In the genomic region with DNA sequence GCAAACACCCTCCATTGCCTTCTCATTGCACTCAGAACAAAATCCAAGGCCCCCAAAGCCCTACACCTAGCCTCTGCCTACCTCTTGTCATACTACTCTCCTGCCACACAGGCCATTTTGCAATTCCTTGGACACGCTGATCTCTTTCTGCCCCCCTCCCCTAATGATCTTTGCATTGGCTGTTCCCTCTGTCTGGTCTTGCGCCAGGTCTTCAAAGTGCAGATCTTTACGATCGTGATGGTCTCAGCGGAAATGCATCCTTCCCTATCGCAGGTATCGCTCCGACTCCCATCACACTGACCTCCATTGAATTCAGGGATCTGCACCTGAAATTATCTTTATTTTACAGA, we compare ENCODE assay signal across 8 cellular contexts.
DNase-seq lines count a peak whose midpoint lies in the region; TF ChIP-seq lines count a peak whose summit lies in the region.

No MANE protein-coding gene starts in this region.

- peaks cover 42% of the 10 kb centered on the region for H3K4me1 Mint-ChIP-seq in nephron

- peak overlapping the region; percentile 93 for H3K4me2 ChIP-seq in BLaER1
- peak overlapping the region; percentile 80 for H3K4me2 ChIP-seq in Loucy (ENCODE audit: low read depth, low read length, poor library complexity, severe bottlenecking)

- TF ChIP-seq CTCF in Loucy (conservative IDR thresholded peaks at IDR 0.05; ENCODE audit: low read length) (no peak), coronary artery (IDR thresholded peaks at IDR 0.05) (no peak), nephron (IDR thresholded peaks at IDR 0.05; ENCODE audit: unreplicated experiment in 3 of 3) (no peak)

- no peaks in the 10 kb centered on the region for H3K9me3 Mint-ChIP-seq in nephron

- in situ Hi-C loops in KBM-7 (cut with MboI; ENCODE audit: low pct_unique_long_range_greater_than_20kb, low sequenced_read_pairs) = no loop called here

- peak overlapping the region; percentile 96 for H2AFZ ChIP-seq in Loucy (ENCODE audit: low read length)

- H3K4me1 ChIP-seq in BLaER1 (peaks cover 21% of the 10 kb centered on the region), Loucy (ENCODE audit: insufficient read depth, low read length, poor library complexity, severe bottlenecking) (peaks cover 34% of the 10 kb centered on the region)

- 0 out of 2 replicates have a peak, but pooled peaks cover 3% of the 10 kb centered on the region for H3F3A ChIP-seq in Loucy (ENCODE audit: low read depth)

- H3K36me3 ChIP-seq in BLaER1 (no peaks in the 10 kb centered on the region), Loucy (ENCODE audit: insufficient read depth, low read length) (no peaks in the 10 kb centered on the region)

- H3K27ac ChIP-seq in BLaER1 (no peak overlapping the region), coronary artery (peak overlapping the region; percentile 83 to 89)

- H3K9ac ChIP-seq in BLaER1 (peak overlapping the region; percentile 86), Loucy (ENCODE audit: low read depth, low read length, poor library complexity, severe bottlenecking) (peak overlapping the region; percentile 49)

- peaks cover 25% of the 10 kb centered on the region for H3K79me2 ChIP-seq in Loucy (ENCODE audit: insufficient read depth, low read length)

- no peaks in the 10 kb centered on the region for H3K36me3 Mint-ChIP-seq in nephron (ENCODE audit: low read depth)

- H3K4me3 ChIP-seq in BLaER1 (peak overlapping the region; percentile 86), Loucy (ENCODE audit: low read length, poor library complexity, severe bottlenecking) (peak overlapping the region; percentile 81), coronary artery (peak overlapping the region; percentile 96)

- H3K27ac Mint-ChIP-seq in nephron = peak overlapping the region; percentile 0 to 69 (median 42)

- H4K20me1 ChIP-seq in BLaER1 (peaks cover 37% of the 10 kb centered on the region), Loucy (ENCODE audit: insufficient read depth, low read length, poor library complexity, severe bottlenecking) (peaks cover 15% of the 10 kb centered on the region)

- peaks cover 15% of the 10 kb centered on the region for H3K27me3 Mint-ChIP-seq in nephron (ENCODE audit: low read depth)

- H3K9me2 ChIP-seq in Loucy (replicated peaks; ENCODE audit: low read depth, low read length) = no peaks in the 10 kb centered on the region

- H3K27me3 ChIP-seq in BLaER1 (no peaks in the 10 kb centered on the region), Loucy (ENCODE audit: insufficient read depth, low read length, poor library complexity, severe bottlenecking) (no peaks in the 10 kb centered on the region)

- DNase-seq in coronary artery (ENCODE audit: low spot score) (no peak), KBM-7 (no peak), HK-2 (ENCODE audit: unreplicated experiment) (no peak), COLO829 (ENCODE audit: low spot score) (no peak), NCI-H2081 treated with DMSO at 0.1 percent for 48 hours (lab: John Stamatoyannopoulos, UW) (no peak)

- H3K9me3 ChIP-seq in BLaER1 (no peaks in the 10 kb centered on the region), Loucy (ENCODE audit: insufficient read depth, low read depth, low read length) (no peaks in the 10 kb centered on the region)

- H3K4me3 Mint-ChIP-seq in nephron = peak overlapping the region; percentile 85 to 91 (median 90)
